Comparison of ENCODE assay signal across 10 cellular contexts in the genomic region with DNA sequence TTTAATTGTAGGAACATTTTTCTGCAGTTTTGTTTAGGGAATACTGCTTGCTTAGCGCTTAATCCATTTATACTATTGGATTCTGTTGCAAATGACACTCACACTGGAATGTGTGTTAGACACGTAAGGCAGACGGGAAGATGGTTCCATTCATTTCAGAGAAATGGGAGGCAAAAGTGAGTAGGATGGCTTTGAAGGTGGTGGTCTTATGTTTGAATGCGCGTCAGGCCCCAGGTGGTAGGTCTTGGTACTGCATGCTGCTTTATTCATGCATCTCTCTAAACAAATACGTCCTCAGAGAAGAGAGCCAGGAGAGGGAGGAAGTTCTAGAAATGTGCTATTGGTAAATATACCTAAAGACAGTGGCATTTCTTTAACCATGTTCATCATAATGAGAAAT.
DNase-seq lines count a peak whose midpoint lies in the region; ATAC-seq and TF ChIP-seq lines count a peak whose summit lies in the region.
"Had no signal": no experiment of that assay in that cellular context is flagged by ENCODE, and none has a peak within 500 bp of the region (broad histone marks: within the 10 kb centered on the region; RNA-seq: fewer than 3 reads in every experiment).

No MANE protein-coding gene starts in this region.

- TF ChIP-seq POLR2A in suprapubic skin (IDR thresholded peaks at IDR 0.05) = no peak

- no peaks in the 10 kb centered on the region for H3F3A ChIP-seq in PC-9 (ENCODE audit: insufficient read depth, low read depth)

- no TSS peak for BruUV-seq in PC-9 (replicated peaks; lab: Mats Ljungman, UMichigan)

- no peak overlapping the region for H3K27ac Mint-ChIP-seq in CD8-positive, alpha-beta T cell
- H3K27ac Mint-ChIP-seq in activated T-helper 17 cell treated with anti-CD3 and anti-CD28 coated beads, Interleukin-2, amount 50 U/mL, for 72 hours = no peak overlapping the region

- H3K27me3 ChIP-seq in PC-9 (ENCODE audit: insufficient read depth, low read depth) (no peaks in the 10 kb centered on the region), suprapubic skin (no peaks in the 10 kb centered on the region)
- H3K27me3 ChIP-seq in CD8-positive, alpha-beta T cell (ENCODE audit: insufficient read depth, low read length) = no peaks in the 10 kb centered on the region
- H3K27me3 ChIP-seq: ascending aorta had no signal

- H3K9me3 ChIP-seq in PC-9 (ENCODE audit: insufficient read depth, low read depth) (no peaks in the 10 kb centered on the region), suprapubic skin (no peaks in the 10 kb centered on the region)
- H3K9me3 ChIP-seq in CD8-positive, alpha-beta T cell (ENCODE audit: low read length) = no peaks in the 10 kb centered on the region
- H3K9me3 ChIP-seq: ascending aorta had no signal

- TF ChIP-seq EP300 in suprapubic skin (IDR thresholded peaks at IDR 0.05) = no peak

- intact Hi-C loops in PC-9 (cut with micrococcal nuclease; ENCODE audit: unreplicated experiment) = no loop called here
- intact Hi-C loops in CD8-positive, alpha-beta T cell (cut with DNase I, micrococcal nuclease) = no loop called here

- no peaks in the 10 kb centered on the region for H3K27me3 Mint-ChIP-seq in CD8-positive, alpha-beta T cell (ENCODE audit: low read depth)
- no peaks in the 10 kb centered on the region for H3K27me3 Mint-ChIP-seq in activated T-helper 17 cell treated with anti-CD3 and anti-CD28 coated beads, Interleukin-2, amount 50 U/mL, for 72 hours

- H3K36me3 ChIP-seq in PC-9 (ENCODE audit: low read depth) (no peaks in the 10 kb centered on the region), suprapubic skin (no peaks in the 10 kb centered on the region)
- H3K36me3 ChIP-seq in CD8-positive, alpha-beta T cell (ENCODE audit: insufficient read depth, low read length) = no peaks in the 10 kb centered on the region
- H3K36me3 ChIP-seq: ascending aorta had no signal

- H4K20me1 ChIP-seq in PC-9 (ENCODE audit: insufficient read depth) = no peaks in the 10 kb centered on the region; the same call in 1 of the 2 replicates

- DNase-seq in ELF-1 (ENCODE audit: low read depth, low spot score) = peak; percentile 69
- peak in 1 of 2 experiments; percentile 2 for DNase-seq in PC-9
- DNase-seq in fibroblast of the aortic adventitia (ENCODE audit: low read depth) = no peak
- no peak for DNase-seq in suprapubic skin (ENCODE audit: low spot score in 2 of 2)
- no peak for DNase-seq in CD8-positive, alpha-beta T cell
- DNase-seq in kidney glomerular epithelial cell (lab: John Stamatoyannopoulos, UW) = no peak
- DNase-seq: T1000 had no signal

- ATAC-seq in CD8-positive, alpha-beta T cell = no peak
- no peak for ATAC-seq in activated T-helper 17 cell treated with anti-CD3 and anti-CD28 coated beads, Interleukin-2, amount 50 U/mL, for 72 hours (replicated peaks)

- H3K9me3 Mint-ChIP-seq in CD8-positive, alpha-beta T cell = peaks cover 7% of the 10 kb centered on the region
- peaks cover 8% of the 10 kb centered on the region for H3K9me3 Mint-ChIP-seq in activated T-helper 17 cell treated with anti-CD3 and anti-CD28 coated beads, Interleukin-2, amount 50 U/mL, for 72 hours

- H3K4me3 ChIP-seq in PC-9 (no peak overlapping the region), fibroblast of the aortic adventitia (ENCODE audit: low read depth, low read length) (no peak overlapping the region), suprapubic skin (no peak overlapping the region)
- no peak overlapping the region for H3K4me3 ChIP-seq in CD8-positive, alpha-beta T cell (ENCODE audit: low read depth, low read length)
- H3K4me3 ChIP-seq: ascending aorta had no signal

- POLR2A ChIA-PET in PC-9 (lab: Charles Lee; ENCODE audit: unreplicated experiment) = no interaction called here
- POLR2A ChIA-PET in CD8-positive, alpha-beta T cell (lab: Charles Lee) = no interaction called here

- H3K4me1 ChIP-seq in PC-9 (replicated peaks; ENCODE audit: insufficient read depth) (no peaks in the 10 kb centered on the region), suprapubic skin (no peaks in the 10 kb centered on the region)
- H3K4me1 ChIP-seq in CD8-positive, alpha-beta T cell (ENCODE audit: insufficient read depth, low read length) = no peaks in the 10 kb centered on the region
- H3K4me1 ChIP-seq: ascending aorta had no signal

- no peaks in the 10 kb centered on the region for H3K9me2 ChIP-seq in PC-9 (ENCODE audit: insufficient read depth)

- H2AFZ ChIP-seq in PC-9 = no peak overlapping the region

- 75% methylated on average over 6 of the region's 6 CpGs for WGBS in suprapubic skin

- no peaks in the 10 kb centered on the region for H3K36me3 Mint-ChIP-seq in CD8-positive, alpha-beta T cell
- no peaks in the 10 kb centered on the region for H3K36me3 Mint-ChIP-seq in activated T-helper 17 cell treated with anti-CD3 and anti-CD28 coated beads, Interleukin-2, amount 50 U/mL, for 72 hours (ENCODE audit: low read depth)

- H3K27ac ChIP-seq in 22Rv1 = no peak overlapping the region
- H3K27ac ChIP-seq in PC-9 = no peak overlapping the region
- H3K27ac ChIP-seq in suprapubic skin = no peak overlapping the region
- no peak overlapping the region for H3K27ac ChIP-seq in CD8-positive, alpha-beta T cell (ENCODE audit: low read depth, low read length)
- H3K27ac ChIP-seq: ascending aorta had no signal

- H3K79me2 ChIP-seq in PC-9 (ENCODE audit: low read depth) = no peaks in the 10 kb centered on the region

- TF ChIP-seq CTCF in 22Rv1 (IDR thresholded peaks at IDR 0.05) (peak; percentile 75), PC-9 (conservative IDR thresholded peaks at IDR 0.05) (peak; percentile 81), fibroblast of the aortic adventitia (IDR thresholded peaks at IDR 0.05; ENCODE audit: insufficient read depth, low read length) (peak; percentile 63), suprapubic skin (IDR thresholded peaks at IDR 0.05) (peak in 1 of 2 donors; percentile 18)
- no peak for TF ChIP-seq CTCF in CD8-positive, alpha-beta T cell (IDR thresholded peaks at IDR 0.05)

- H3K4me1 Mint-ChIP-seq in CD8-positive, alpha-beta T cell (ENCODE audit: low read depth) = no peaks in the 10 kb centered on the region
- H3K4me1 Mint-ChIP-seq in activated T-helper 17 cell treated with anti-CD3 and anti-CD28 coated beads, Interleukin-2, amount 50 U/mL, for 72 hours = no peaks in the 10 kb centered on the region

- no peak overlapping the region for H3K4me2 ChIP-seq in PC-9

- CTCF ChIA-PET in PC-9 (lab: Charles Lee) = no interaction called here
- CTCF ChIA-PET in CD8-positive, alpha-beta T cell (lab: Charles Lee) = no interaction called here

- H3K4me3 Mint-ChIP-seq in CD8-positive, alpha-beta T cell = no peak overlapping the region
- no peak overlapping the region for H3K4me3 Mint-ChIP-seq in activated T-helper 17 cell treated with anti-CD3 and anti-CD28 coated beads, Interleukin-2, amount 50 U/mL, for 72 hours
